In the genomic region with DNA sequence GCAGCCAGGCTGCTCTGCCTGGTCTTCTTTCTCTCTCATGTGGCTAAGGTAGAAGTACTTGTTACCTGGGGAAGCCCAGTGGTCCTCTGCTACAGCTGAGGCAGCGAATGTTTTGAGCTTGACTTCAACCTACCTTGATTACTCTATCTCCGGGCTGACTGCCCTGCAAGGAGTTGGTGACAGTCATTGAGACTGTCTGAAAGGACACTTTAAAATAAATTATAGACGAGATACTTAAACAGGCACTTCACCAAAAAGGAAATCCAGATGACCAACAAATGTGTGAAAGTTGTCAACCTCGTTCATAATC, we compare ENCODE assay signal across 8 cellular contexts. TPM values are rescaled to one million over a fixed set of nuclear protein-coding genes. Genes with fewer than 3 reads are reported as not detected.
DNase-seq lines count a peak whose midpoint lies in the region; ATAC-seq and TF ChIP-seq lines count a peak whose summit lies in the region.

No MANE protein-coding gene starts in this region.

- peak overlapping the region; percentile 63 for H3K27ac Mint-ChIP-seq in activated CD4-positive, alpha-beta T cell treated with anti-CD3 and anti-CD28 coated beads for 36 hours
- H3K27ac Mint-ChIP-seq in glutamatergic neuron (ENCODE audit: unreplicated experiment), result no peak overlapping the region
- H3K27ac Mint-ChIP-seq in stimulated activated naive CD8-positive, alpha-beta T cell treated with anti-CD3 and anti-CD28 coated beads, Interleukin-15, amount 100 ng/mL, for 72 hours, result no peak overlapping the region

- peaks cover 11% of the 10 kb centered on the region for H3K36me3 Mint-ChIP-seq in activated CD4-positive, alpha-beta T cell treated with anti-CD3 and anti-CD28 coated beads for 36 hours (ENCODE audit: low read depth)
- H3K36me3 Mint-ChIP-seq in glutamatergic neuron (ENCODE audit: unreplicated experiment), result no peaks in the 10 kb centered on the region

- no peaks in the 10 kb centered on the region for H3K9me3 ChIP-seq in RWPE2 (ENCODE audit: severe bottlenecking)

- POLR2A ChIA-PET in activated CD4-positive, alpha-beta T cell treated with anti-CD3 and anti-CD28 coated beads for 36 hours (lab: Charles Lee), result no interaction called here

- no peak for DNase-seq in activated CD4-positive, alpha-beta T cell treated with anti-CD3 and anti-CD28 coated beads for 36 hours
- no peak for DNase-seq in activated CD4-positive, alpha-beta T cell treated with anti-CD3 and anti-CD28 coated beads for 1 hour
- DNase-seq in RWPE2 (ENCODE audit: low spot score), result no peak
- no peak for DNase-seq in glutamatergic neuron
- DNase-seq in stimulated activated naive CD8-positive, alpha-beta T cell treated with anti-CD3 and anti-CD28 coated beads, Interleukin-15, amount 100 ng/mL, for 72 hours, result no peak
- DNase-seq in SK-N-DZ (ENCODE audit: low spot score), result no peak
- DNase-seq in NCI-H1417 treated with DMSO at 0.1 percent for 48 hours (lab: John Stamatoyannopoulos, UW), result no peak

- intact Hi-C loops in activated CD4-positive, alpha-beta T cell treated with anti-CD3 and anti-CD28 coated beads for 36 hours (cut with DNase I, micrococcal nuclease), result loop anchor here (1.0 to 5.0 kb wide), 6 partner anchors 23 to 239 kb away; a partner anchor contains a TSS

- no peaks in the 10 kb centered on the region for H3K4me1 ChIP-seq in RWPE2 (ENCODE audit: insufficient read depth, poor library complexity, severe bottlenecking)

- no peak for TF ChIP-seq POLR2A in GM18505 (IDR thresholded peaks at IDR 0.05; ENCODE audit: borderline replicate concordance, extremely low read depth, insufficient read depth, insufficient read length)

- H3K27ac ChIP-seq in RWPE2 (ENCODE audit: poor library complexity, severe bottlenecking), result peak overlapping the region; percentile 31

- H3K27me3 Mint-ChIP-seq in activated CD4-positive, alpha-beta T cell treated with anti-CD3 and anti-CD28 coated beads for 36 hours, result peaks cover 3% of the 10 kb centered on the region
- peaks cover 4% of the 10 kb centered on the region for H3K27me3 Mint-ChIP-seq in glutamatergic neuron (ENCODE audit: unreplicated experiment)
- H3K27me3 Mint-ChIP-seq in stimulated activated naive CD8-positive, alpha-beta T cell treated with anti-CD3 and anti-CD28 coated beads, Interleukin-15, amount 100 ng/mL, for 72 hours, result peaks cover 6% of the 10 kb centered on the region

- H3K9me3 Mint-ChIP-seq in activated CD4-positive, alpha-beta T cell treated with anti-CD3 and anti-CD28 coated beads for 36 hours (ENCODE audit: low read depth), result no peaks in the 10 kb centered on the region
- peaks cover 3% of the 10 kb centered on the region for H3K9me3 Mint-ChIP-seq in glutamatergic neuron (ENCODE audit: unreplicated experiment)
- no peaks in the 10 kb centered on the region for H3K9me3 Mint-ChIP-seq in stimulated activated naive CD8-positive, alpha-beta T cell treated with anti-CD3 and anti-CD28 coated beads, Interleukin-15, amount 100 ng/mL, for 72 hours

- peaks cover 13% of the 10 kb centered on the region for H3K4me1 Mint-ChIP-seq in activated CD4-positive, alpha-beta T cell treated with anti-CD3 and anti-CD28 coated beads for 36 hours
- no peaks in the 10 kb centered on the region for H3K4me1 Mint-ChIP-seq in glutamatergic neuron (ENCODE audit: low read depth, unreplicated experiment)
- peaks cover 17% of the 10 kb centered on the region for H3K4me1 Mint-ChIP-seq in stimulated activated naive CD8-positive, alpha-beta T cell treated with anti-CD3 and anti-CD28 coated beads, Interleukin-15, amount 100 ng/mL, for 72 hours

- peak overlapping the region; percentile 82 for H3K4me3 Mint-ChIP-seq in activated CD4-positive, alpha-beta T cell treated with anti-CD3 and anti-CD28 coated beads for 36 hours
- peak overlapping the region; percentile 84 for H3K4me3 Mint-ChIP-seq in glutamatergic neuron (ENCODE audit: unreplicated experiment)
- peak overlapping the region; percentile 86 to 93 for H3K4me3 Mint-ChIP-seq in stimulated activated naive CD8-positive, alpha-beta T cell treated with anti-CD3 and anti-CD28 coated beads, Interleukin-15, amount 100 ng/mL, for 72 hours

- CTCF ChIA-PET in activated CD4-positive, alpha-beta T cell treated with anti-CD3 and anti-CD28 coated beads for 36 hours (lab: Charles Lee), result interaction anchor here (0.7 kb wide), 1 partner anchor 351 kb away, joined by 3 read pairs; no protein-coding TSS in a partner anchor

- H3K4me3 ChIP-seq in RWPE2 (ENCODE audit: severe bottlenecking), result peak overlapping the region; percentile 77

- peaks cover 31% of the 10 kb centered on the region for H3K36me3 ChIP-seq in RWPE2 (ENCODE audit: low read depth)

- TF ChIP-seq CTCF in RWPE2 (IDR thresholded peaks at IDR 0.05; ENCODE audit: poor library complexity, severe bottlenecking), result no peak
- TF ChIP-seq CTCF in glutamatergic neuron (IDR thresholded peaks at IDR 0.05; ENCODE audit: partially characterized antibody, unreplicated experiment), result no peak

- no peak for ATAC-seq in activated CD4-positive, alpha-beta T cell treated with anti-CD3 and anti-CD28 coated beads for 36 hours
- no peak for ATAC-seq in RWPE2 (ENCODE audit: low read depth)
- ATAC-seq in stimulated activated naive CD8-positive, alpha-beta T cell treated with anti-CD3 and anti-CD28 coated beads, Interleukin-15, amount 100 ng/mL, for 72 hours, result peak; percentile 81
- no peak for ATAC-seq in GM18505 (IDR thresholded peaks at IDR 0.05; ENCODE audit: unreplicated experiment)

- no peaks in the 10 kb centered on the region for H3K27me3 ChIP-seq in RWPE2 (ENCODE audit: insufficient read depth, poor library complexity, severe bottlenecking)

RNA-seq across cellular contexts. Expression of a gene that starts 0.5 kb away (rescaled TPM):
- total RNA-seq in activated CD4-positive, alpha-beta T cell treated with anti-CD3 and anti-CD28 coated beads for 36 hours, result 10 to 100 TPM; 54.6 to 71.5 TPM
- total RNA-seq in glutamatergic neuron (ENCODE audit: unreplicated experiment), result 20.8 TPM
- 15.9 and 23.3 TPM in 2 replicates for polyA plus RNA-seq in SK-N-DZ (2014; cell fraction: cytosol; rRNA removed)
- 42.4 and 88.3 TPM in 2 replicates for polyA plus RNA-seq in SK-N-DZ (2014; cell fraction: nucleus; rRNA removed)
